8 cellular contexts compared by ENCODE assay signal in the genomic region with DNA sequence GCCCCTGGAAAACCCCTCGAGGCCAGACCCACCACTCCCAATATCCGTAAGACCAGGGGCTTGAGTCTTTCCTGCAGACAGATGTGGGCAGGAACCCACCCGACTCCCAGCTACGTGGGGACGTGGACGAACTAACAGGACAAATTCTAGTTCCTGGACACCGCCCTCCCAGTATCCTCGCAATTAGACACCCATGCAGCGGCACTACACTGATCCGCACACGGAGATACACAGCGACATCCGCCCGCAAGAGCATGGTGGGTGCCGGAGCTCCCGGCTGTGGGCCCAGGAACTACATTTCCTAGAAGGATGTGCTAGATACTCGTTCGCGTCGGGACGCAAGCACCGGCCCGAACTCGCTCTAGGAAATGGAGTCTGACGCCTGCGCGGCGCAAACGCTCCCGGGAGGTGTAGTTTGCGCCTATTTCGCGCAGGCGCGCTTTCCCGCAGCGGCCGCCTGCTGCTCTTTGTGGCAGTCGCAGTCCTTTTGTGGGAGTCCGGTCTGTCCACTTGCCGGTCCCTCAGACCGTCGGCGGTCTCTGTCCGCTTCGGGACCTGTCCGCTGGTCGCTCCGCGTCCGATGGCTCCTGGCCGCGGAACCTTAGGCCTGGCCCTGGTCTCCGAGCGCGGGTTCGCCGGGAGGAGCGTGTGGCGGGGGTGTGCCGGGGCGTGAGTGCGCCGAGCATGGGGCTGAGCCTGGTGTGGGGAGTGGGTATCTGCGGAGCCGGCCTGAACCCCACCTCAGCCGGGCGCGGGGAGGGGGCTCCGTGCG. TPM values are rescaled to one million over a fixed set of nuclear protein-coding genes. Genes with fewer than 3 reads are reported as not detected.
DNase-seq lines count a peak whose midpoint lies in the region; ATAC-seq lines count a peak whose summit lies in the region.

ZNF74 (plus strand) TSS at position 447 of the 772 bp plus-strand sequence. CDS start 478 bp downstream, outside the sequence.

- POLR2A ChIA-PET in activated CD4-positive, alpha-beta T cell treated with anti-CD3 and anti-CD28 coated beads, Interleukin-2, amount 10 ng/mL, durations not matched to agents 7 days and 5 days (lab: Charles Lee) = no interaction called here

- H3K4me1 Mint-ChIP-seq in activated CD4-positive, alpha-beta T cell treated with anti-CD3 and anti-CD28 coated beads, Interleukin-2, amount 10 ng/mL, durations not matched to agents 7 days and 5 days = peaks cover 32% of the 10 kb centered on the region

- CTCF ChIA-PET in activated CD4-positive, alpha-beta T cell treated with anti-CD3 and anti-CD28 coated beads, Interleukin-2, amount 10 ng/mL, durations not matched to agents 7 days and 5 days (lab: Charles Lee) = interaction anchor here (1.6 to 2.2 kb wide), 3 partner anchors 9 to 14 kb away, joined by 3 to 5 read pairs (median 5); no protein-coding TSS in a partner anchor

- H3K9me3 Mint-ChIP-seq in activated CD4-positive, alpha-beta T cell treated with anti-CD3 and anti-CD28 coated beads, Interleukin-2, amount 10 ng/mL, durations not matched to agents 7 days and 5 days = peaks cover 3% of the 10 kb centered on the region

- peak within 1 kb of the TSS; percentile 82 for H3K4me3 Mint-ChIP-seq in activated CD4-positive, alpha-beta T cell treated with anti-CD3 and anti-CD28 coated beads, Interleukin-2, amount 10 ng/mL, durations not matched to agents 7 days and 5 days

- DNase-seq in NK-92 treated with Interleukin-12 subunit alpha and Interleukin-12 subunit beta, amount 100 ng/mL, for 24 hours (lab: John Stamatoyannopoulos, UW) = peak; percentile 56
- DNase-seq in NK-92 (lab: John Stamatoyannopoulos, UW; ENCODE audit: unreplicated experiment) (no peak), NCI-H510A treated with DMSO at 0.1 percent for 48 hours (lab: John Stamatoyannopoulos, UW) (peak; percentile 50), dedifferentiated amniotic fluid mesenchymal stem cell (ENCODE audit: extremely low spot score) (peak; percentile 67)
- DNase-seq in activated CD4-positive, alpha-beta T cell treated with anti-CD3 and anti-CD28 coated beads, Interleukin-2, amount 10 ng/mL, durations not matched to agents 7 days and 5 days = peak; percentile 89
- DNase-seq in stimulated activated CD4-positive, alpha-beta T cell treated with anti-CD3 and anti-CD28 coated beads, Interleukin-1b, Interleukin-23, amount 100 ng/mL, for 1 hour (ENCODE audit: low read depth in 2 of 2) = peak; percentile 61 to 62

- no peaks in the 10 kb centered on the region for H3K27me3 Mint-ChIP-seq in activated CD4-positive, alpha-beta T cell treated with anti-CD3 and anti-CD28 coated beads, Interleukin-2, amount 10 ng/mL, durations not matched to agents 7 days and 5 days

- peak; percentile 73 for ATAC-seq in HG03159 (IDR thresholded peaks at IDR 0.05; ENCODE audit: unreplicated experiment)

- no peaks in the 10 kb centered on the region for H3K27me3 ChIP-seq in layer of hippocampus (ENCODE audit: control insufficient read depth, insufficient read depth, low read length)

- peak within 1 kb of the TSS; percentile 60 for H3K27ac ChIP-seq in layer of hippocampus (ENCODE audit: low read depth, low read length)

- H3K27ac Mint-ChIP-seq in activated CD4-positive, alpha-beta T cell treated with anti-CD3 and anti-CD28 coated beads, Interleukin-2, amount 10 ng/mL, durations not matched to agents 7 days and 5 days = peak within 1 kb of the TSS; percentile 89

- peaks cover 2% of the 10 kb centered on the region for H3K36me3 Mint-ChIP-seq in activated CD4-positive, alpha-beta T cell treated with anti-CD3 and anti-CD28 coated beads, Interleukin-2, amount 10 ng/mL, durations not matched to agents 7 days and 5 days (ENCODE audit: low read depth)

RNA-seq across cellular contexts. Expression of gene ZNF74, which starts in this region (rescaled TPM):
- total RNA-seq in activated CD4-positive, alpha-beta T cell treated with anti-CD3 and anti-CD28 coated beads, Interleukin-2, amount 10 ng/mL, durations not matched to agents 7 days and 5 days = 10 to 100 TPM in 1 of 2 experiments, 1 to 10 TPM in 1; 8.6 to 11.1 TPM
